2 cellular contexts compared by ENCODE assay signal in the genomic region with DNA sequence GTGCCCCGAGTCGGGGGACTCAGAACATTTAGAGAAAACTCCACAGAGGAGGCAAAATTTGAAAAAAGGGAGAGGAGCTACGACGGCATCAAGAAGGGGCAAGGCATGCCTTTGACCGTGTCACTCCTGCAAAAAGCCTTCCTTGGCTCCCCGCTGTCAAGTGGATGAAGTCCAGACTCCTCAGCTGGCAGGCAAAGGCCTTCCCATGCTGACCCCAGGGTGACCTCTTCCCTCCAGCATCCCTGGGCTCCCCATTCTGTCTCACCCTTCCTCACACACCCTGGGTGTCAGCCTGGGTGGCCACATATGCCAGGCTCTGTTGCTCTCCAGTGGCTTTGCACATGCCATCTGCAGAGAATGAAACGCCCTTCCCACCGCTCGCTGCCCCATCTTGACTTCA.
TF ChIP-seq lines count a peak whose summit lies in the region.

No MANE protein-coding gene starts in this region.

TF ChIP-seq in SK-N-SH treated with all-trans-retinoic acid at 6 μM for 48 hours, 23 proteins besides CTCF, POLR2A, EP300 and RAD21 (continued from another document):
- no peak for TF ChIP-seq TOX (CRISPR knock-in tag; IDR thresholded peaks at IDR 0.05; ENCODE audit: borderline replicate concordance)
- TF ChIP-seq ESRRG (CRISPR knock-in tag; IDR thresholded peaks at IDR 0.05): 0 out of 2 replicates have a peak, but pooled peaks have one; percentile 38
- 0 out of 2 replicates have a peak, but pooled peaks have one; percentile 17 for TF ChIP-seq ISL1 (CRISPR knock-in tag; IDR thresholded peaks at IDR 0.05)
- TF ChIP-seq CSDC2 (CRISPR knock-in tag; IDR thresholded peaks at IDR 0.05): peak; percentile 76; the same call in 1 of the 2 replicates
- no peak for TF ChIP-seq ARNTL (CRISPR knock-in tag; IDR thresholded peaks at IDR 0.05; ENCODE audit: borderline replicate concordance, low read depth)
- TF ChIP-seq OSR1 (CRISPR knock-in tag; IDR thresholded peaks at IDR 0.05): no peak
- TF ChIP-seq ZC3H10 (CRISPR knock-in tag; IDR thresholded peaks at IDR 0.05): no peak
- TF ChIP-seq, protein P1, sequence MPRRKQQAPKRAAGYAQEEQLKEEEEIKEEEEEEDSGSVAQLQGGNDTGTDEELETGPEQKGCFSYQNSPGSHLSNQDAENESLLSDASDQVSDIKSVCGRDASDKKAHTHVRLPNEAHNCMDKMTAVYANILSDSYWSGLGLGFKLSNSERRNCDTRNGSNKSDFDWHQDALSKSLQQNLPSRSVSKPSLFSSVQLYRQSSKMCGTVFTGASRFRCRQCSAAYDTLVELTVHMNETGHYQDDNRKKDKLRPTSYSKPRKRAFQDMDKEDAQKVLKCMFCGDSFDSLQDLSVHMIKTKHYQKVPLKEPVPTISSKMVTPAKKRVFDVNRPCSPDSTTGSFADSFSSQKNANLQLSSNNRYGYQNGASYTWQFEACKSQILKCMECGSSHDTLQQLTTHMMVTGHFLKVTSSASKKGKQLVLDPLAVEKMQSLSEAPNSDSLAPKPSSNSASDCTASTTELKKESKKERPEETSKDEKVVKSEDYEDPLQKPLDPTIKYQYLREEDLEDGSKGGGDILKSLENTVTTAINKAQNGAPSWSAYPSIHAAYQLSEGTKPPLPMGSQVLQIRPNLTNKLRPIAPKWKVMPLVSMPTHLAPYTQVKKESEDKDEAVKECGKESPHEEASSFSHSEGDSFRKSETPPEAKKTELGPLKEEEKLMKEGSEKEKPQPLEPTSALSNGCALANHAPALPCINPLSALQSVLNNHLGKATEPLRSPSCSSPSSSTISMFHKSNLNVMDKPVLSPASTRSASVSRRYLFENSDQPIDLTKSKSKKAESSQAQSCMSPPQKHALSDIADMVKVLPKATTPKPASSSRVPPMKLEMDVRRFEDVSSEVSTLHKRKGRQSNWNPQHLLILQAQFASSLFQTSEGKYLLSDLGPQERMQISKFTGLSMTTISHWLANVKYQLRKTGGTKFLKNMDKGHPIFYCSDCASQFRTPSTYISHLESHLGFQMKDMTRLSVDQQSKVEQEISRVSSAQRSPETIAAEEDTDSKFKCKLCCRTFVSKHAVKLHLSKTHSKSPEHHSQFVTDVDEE (CRISPR knock-in tag; IDR thresholded peaks at IDR 0.05): peak; percentile 40
- TF ChIP-seq BACH2 (CRISPR knock-in tag; IDR thresholded peaks at IDR 0.05; ENCODE audit: borderline replicate concordance): no peak
- no peak; the same call in none of the 2 replicates for TF ChIP-seq SNAI2 (CRISPR knock-in tag; IDR thresholded peaks at IDR 0.05)
- TF ChIP-seq, protein P2, sequence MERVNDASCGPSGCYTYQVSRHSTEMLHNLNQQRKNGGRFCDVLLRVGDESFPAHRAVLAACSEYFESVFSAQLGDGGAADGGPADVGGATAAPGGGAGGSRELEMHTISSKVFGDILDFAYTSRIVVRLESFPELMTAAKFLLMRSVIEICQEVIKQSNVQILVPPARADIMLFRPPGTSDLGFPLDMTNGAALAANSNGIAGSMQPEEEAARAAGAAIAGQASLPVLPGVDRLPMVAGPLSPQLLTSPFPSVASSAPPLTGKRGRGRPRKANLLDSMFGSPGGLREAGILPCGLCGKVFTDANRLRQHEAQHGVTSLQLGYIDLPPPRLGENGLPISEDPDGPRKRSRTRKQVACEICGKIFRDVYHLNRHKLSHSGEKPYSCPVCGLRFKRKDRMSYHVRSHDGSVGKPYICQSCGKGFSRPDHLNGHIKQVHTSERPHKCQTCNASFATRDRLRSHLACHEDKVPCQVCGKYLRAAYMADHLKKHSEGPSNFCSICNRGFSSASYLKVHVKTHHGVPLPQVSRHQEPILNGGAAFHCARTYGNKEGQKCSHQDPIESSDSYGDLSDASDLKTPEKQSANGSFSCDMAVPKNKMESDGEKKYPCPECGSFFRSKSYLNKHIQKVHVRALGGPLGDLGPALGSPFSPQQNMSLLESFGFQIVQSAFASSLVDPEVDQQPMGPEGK (CRISPR knock-in tag; IDR thresholded peaks at IDR 0.05; ENCODE audit: borderline replicate concordance): no peak
- no peak for TF ChIP-seq PPARA (CRISPR knock-in tag; IDR thresholded peaks at IDR 0.05; ENCODE audit: borderline replicate concordance)
- TF ChIP-seq, protein P3, sequence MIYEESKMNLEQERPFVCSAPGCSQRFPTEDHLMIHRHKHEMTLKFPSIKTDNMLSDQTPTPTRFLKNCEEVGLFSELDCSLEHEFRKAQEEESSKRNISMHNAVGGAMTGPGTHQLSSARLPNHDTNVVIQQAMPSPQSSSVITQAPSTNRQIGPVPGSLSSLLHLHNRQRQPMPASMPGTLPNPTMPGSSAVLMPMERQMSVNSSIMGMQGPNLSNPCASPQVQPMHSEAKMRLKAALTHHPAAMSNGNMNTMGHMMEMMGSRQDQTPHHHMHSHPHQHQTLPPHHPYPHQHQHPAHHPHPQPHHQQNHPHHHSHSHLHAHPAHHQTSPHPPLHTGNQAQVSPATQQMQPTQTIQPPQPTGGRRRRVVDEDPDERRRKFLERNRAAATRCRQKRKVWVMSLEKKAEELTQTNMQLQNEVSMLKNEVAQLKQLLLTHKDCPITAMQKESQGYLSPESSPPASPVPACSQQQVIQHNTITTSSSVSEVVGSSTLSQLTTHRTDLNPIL (CRISPR knock-in tag; IDR thresholded peaks at IDR 0.05; ENCODE audit: low read depth): no peak
- TF ChIP-seq GLIS3 (CRISPR knock-in tag; IDR thresholded peaks at IDR 0.05): no peak; the same call in 1 of the 2 replicates

TF ChIP-seq in GM23338, 12 proteins besides CTCF, POLR2A, EP300 and RAD21:
- TF ChIP-seq, protein P4, sequence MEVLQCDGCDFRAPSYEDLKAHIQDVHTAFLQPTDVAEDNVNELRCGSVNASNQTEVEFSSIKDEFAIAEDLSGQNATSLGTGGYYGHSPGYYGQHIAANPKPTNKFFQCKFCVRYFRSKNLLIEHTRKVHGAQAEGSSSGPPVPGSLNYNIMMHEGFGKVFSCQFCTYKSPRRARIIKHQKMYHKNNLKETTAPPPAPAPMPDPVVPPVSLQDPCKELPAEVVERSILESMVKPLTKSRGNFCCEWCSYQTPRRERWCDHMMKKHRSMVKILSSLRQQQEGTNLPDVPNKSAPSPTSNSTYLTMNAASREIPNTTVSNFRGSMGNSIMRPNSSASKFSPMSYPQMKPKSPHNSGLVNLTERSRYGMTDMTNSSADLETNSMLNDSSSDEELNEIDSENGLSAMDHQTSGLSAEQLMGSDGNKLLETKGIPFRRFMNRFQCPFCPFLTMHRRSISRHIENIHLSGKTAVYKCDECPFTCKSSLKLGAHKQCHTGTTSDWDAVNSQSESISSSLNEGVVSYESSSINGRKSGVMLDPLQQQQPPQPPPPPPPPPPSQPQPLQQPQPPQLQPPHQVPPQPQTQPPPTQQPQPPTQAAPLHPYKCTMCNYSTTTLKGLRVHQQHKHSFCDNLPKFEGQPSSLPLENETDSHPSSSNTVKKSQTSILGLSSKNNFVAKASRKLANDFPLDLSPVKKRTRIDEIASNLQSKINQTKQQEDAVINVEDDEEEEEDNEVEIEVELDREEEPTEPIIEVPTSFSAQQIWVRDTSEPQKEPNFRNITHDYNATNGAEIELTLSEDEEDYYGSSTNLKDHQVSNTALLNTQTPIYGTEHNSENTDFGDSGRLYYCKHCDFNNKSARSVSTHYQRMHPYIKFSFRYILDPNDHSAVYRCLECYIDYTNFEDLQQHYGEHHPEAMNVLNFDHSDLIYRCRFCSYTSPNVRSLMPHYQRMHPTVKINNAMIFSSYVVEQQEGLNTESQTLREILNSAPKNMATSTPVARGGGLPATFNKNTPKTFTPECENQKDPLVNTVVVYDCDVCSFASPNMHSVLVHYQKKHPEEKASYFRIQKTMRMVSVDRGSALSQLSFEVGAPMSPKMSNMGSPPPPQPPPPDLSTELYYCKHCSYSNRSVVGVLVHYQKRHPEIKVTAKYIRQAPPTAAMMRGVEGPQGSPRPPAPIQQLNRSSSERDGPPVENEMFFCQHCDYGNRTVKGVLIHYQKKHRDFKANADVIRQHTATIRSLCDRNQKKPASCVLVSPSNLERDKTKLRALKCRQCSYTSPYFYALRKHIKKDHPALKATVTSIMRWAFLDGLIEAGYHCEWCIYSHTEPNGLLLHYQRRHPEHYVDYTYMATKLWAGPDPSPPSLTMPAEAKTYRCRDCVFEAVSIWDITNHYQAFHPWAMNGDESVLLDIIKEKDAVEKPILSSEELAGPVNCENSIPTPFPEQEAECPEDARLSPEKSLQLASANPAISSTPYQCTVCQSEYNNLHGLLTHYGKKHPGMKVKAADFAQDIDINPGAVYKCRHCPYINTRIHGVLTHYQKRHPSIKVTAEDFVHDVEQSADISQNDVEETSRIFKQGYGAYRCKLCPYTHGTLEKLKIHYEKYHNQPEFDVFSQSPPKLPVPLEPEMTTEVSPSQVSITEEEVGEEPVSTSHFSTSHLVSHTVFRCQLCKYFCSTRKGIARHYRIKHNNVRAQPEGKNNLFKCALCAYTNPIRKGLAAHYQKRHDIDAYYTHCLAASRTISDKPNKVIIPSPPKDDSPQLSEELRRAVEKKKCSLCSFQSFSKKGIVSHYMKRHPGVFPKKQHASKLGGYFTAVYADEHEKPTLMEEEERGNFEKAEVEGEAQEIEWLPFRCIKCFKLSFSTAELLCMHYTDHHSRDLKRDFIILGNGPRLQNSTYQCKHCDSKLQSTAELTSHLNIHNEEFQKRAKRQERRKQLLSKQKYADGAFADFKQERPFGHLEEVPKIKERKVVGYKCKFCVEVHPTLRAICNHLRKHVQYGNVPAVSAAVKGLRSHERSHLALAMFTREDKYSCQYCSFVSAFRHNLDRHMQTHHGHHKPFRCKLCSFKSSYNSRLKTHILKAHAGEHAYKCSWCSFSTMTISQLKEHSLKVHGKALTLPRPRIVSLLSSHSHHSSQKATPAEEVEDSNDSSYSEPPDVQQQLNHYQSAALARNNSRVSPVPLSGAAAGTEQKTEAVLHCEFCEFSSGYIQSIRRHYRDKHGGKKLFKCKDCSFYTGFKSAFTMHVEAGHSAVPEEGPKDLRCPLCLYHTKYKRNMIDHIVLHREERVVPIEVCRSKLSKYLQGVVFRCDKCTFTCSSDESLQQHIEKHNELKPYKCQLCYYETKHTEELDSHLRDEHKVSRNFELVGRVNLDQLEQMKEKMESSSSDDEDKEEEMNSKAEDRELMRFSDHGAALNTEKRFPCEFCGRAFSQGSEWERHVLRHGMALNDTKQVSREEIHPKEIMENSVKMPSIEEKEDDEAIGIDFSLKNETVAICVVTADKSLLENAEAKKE (CRISPR knock-in tag; IDR thresholded peaks at IDR 0.05): no peak
- TF ChIP-seq EZH2phosphoT487 (IDR thresholded peaks at IDR 0.05; ENCODE audit: unreplicated experiment) (no peak), ZNF331 (CRISPR knock-in tag; IDR thresholded peaks at IDR 0.05; ENCODE audit: low read depth) (no peak), CREB1 (CRISPR knock-in tag; IDR thresholded peaks at IDR 0.05; ENCODE audit: low read depth) (no peak), STAT1 (IDR thresholded peaks at IDR 0.05; ENCODE audit: unreplicated experiment) (no peak), JUNB (IDR thresholded peaks at IDR 0.05; ENCODE audit: unreplicated experiment) (no peak), NANOG (IDR thresholded peaks at IDR 0.05; ENCODE audit: borderline replicate concordance) (no peak), POLR2AphosphoS5 (IDR thresholded peaks at IDR 0.05; ENCODE audit: low read depth) (no peak), EZH2 (IDR thresholded peaks at IDR 0.05; ENCODE audit: low read depth, unreplicated experiment) (no peak), ZNF114 (CRISPR knock-in tag; IDR thresholded peaks at IDR 0.05) (no peak)
- TF ChIP-seq, protein P5, sequence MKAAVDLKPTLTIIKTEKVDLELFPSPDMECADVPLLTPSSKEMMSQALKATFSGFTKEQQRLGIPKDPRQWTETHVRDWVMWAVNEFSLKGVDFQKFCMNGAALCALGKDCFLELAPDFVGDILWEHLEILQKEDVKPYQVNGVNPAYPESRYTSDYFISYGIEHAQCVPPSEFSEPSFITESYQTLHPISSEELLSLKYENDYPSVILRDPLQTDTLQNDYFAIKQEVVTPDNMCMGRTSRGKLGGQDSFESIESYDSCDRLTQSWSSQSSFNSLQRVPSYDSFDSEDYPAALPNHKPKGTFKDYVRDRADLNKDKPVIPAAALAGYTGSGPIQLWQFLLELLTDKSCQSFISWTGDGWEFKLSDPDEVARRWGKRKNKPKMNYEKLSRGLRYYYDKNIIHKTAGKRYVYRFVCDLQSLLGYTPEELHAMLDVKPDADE (IDR thresholded peaks at IDR 0.05): no peak
- TF ChIP-seq, protein P6, sequence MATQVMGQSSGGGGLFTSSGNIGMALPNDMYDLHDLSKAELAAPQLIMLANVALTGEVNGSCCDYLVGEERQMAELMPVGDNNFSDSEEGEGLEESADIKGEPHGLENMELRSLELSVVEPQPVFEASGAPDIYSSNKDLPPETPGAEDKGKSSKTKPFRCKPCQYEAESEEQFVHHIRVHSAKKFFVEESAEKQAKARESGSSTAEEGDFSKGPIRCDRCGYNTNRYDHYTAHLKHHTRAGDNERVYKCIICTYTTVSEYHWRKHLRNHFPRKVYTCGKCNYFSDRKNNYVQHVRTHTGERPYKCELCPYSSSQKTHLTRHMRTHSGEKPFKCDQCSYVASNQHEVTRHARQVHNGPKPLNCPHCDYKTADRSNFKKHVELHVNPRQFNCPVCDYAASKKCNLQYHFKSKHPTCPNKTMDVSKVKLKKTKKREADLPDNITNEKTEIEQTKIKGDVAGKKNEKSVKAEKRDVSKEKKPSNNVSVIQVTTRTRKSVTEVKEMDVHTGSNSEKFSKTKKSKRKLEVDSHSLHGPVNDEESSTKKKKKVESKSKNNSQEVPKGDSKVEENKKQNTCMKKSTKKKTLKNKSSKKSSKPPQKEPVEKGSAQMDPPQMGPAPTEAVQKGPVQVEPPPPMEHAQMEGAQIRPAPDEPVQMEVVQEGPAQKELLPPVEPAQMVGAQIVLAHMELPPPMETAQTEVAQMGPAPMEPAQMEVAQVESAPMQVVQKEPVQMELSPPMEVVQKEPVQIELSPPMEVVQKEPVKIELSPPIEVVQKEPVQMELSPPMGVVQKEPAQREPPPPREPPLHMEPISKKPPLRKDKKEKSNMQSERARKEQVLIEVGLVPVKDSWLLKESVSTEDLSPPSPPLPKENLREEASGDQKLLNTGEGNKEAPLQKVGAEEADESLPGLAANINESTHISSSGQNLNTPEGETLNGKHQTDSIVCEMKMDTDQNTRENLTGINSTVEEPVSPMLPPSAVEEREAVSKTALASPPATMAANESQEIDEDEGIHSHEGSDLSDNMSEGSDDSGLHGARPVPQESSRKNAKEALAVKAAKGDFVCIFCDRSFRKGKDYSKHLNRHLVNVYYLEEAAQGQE (IDR thresholded peaks at IDR 0.05; ENCODE audit: unreplicated experiment): no peak
